Comparison of ENCODE assay signal across 8 cellular contexts in the genomic region with DNA sequence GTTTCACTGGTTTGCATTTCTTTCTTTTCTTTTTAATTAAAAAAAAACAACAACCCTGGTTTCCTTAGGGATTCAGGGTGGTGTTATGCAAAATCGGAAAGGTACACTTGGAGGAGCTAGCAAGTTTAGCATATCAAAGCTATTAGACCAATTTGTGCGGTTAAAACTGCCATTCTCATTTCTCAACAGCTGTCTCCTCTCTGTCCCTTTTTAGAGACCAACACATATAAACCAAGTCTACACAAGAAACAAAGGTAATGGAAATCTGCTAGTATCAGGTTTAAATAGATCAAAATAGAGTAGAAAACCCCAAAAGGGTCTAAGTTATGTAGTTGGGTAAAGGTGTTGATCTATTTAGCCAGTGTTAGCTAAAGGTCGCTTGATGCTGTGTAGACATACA. TPM values are rescaled to one million over a fixed set of nuclear protein-coding genes. Genes with fewer than 3 reads are reported as not detected.
A peak's percentile ranks its signal among the peaks of the same experiment; 100 is the strongest.
DNase-seq lines count a peak whose midpoint lies in the region; TF ChIP-seq lines count a peak whose summit lies in the region.

No MANE protein-coding gene starts in this region.

- peak overlapping the region; percentile 53 for H3K4me3 ChIP-seq in H7 (ENCODE audit: insufficient read depth, low read depth, low read length)
- peak overlapping the region; percentile 60; the same call in 1 of the 2 replicates for H3K4me3 ChIP-seq in iPS-18c (ENCODE audit: insufficient read depth, low read depth, low read length)
- H3K4me3 ChIP-seq in spleen = peak overlapping the region; percentile 33 to 91 (median 66)

- TF ChIP-seq CTCF in VCaP (conservative IDR thresholded peaks at IDR 0.05) (no peak), spleen (IDR thresholded peaks at IDR 0.05 in 8 of 11, conservative IDR thresholded peaks at IDR 0.05 in 3 of 11) (no peak)

- intact Hi-C loops in spleen (cut with DNase I; ENCODE audit: low total_unique reads) = loop anchor here (10.0 kb wide), 1 partner anchor 472 kb away; no protein-coding TSS in a partner anchor

- H3K27ac ChIP-seq in VCaP = peak overlapping the region; percentile 97
- peak overlapping the region; percentile 86 to 96 (median 93) for H3K27ac ChIP-seq in spleen

- DNase-seq in H7 = no peak
- DNase-seq in spleen = no peak
- no peak for DNase-seq in OCI-M2 (lab: John Stamatoyannopoulos, UW; ENCODE audit: unreplicated experiment)
- DNase-seq in 8988T = no peak
- no peak for DNase-seq in G401 (ENCODE audit: low spot score)
- no peak for DNase-seq in NAMALWA (ENCODE audit: low spot score)

- no peaks in the 10 kb centered on the region for H3K9me3 ChIP-seq in iPS-18c (ENCODE audit: control insufficient read depth, insufficient read depth, low read length)
- no peaks in the 10 kb centered on the region for H3K9me3 ChIP-seq in spleen

- H3K27me3 ChIP-seq in H7 (ENCODE audit: control insufficient read depth, insufficient read depth, low read length) (peaks cover 19% of the 10 kb centered on the region), spleen (replicated peaks in 1 of 7) (no peaks in the 10 kb centered on the region)

- no peak for TF ChIP-seq POLR2A in spleen (IDR thresholded peaks at IDR 0.05)

- in situ Hi-C loops in G401 (cut with HindIII; ENCODE audit: low sequenced_read_pairs) = no loop called here

- peaks cover 8 to 53% (median 32%) of the 10 kb centered on the region in 6 donors for H3K4me1 ChIP-seq in spleen

- WGBS in spleen, 5 donors = 38 to 48% (median 44%) methylated on average over 3 of the region's 3 CpGs

- H3K36me3 ChIP-seq in H7 (replicated peaks; ENCODE audit: control insufficient read depth, insufficient read depth, low read length) (no peaks in the 10 kb centered on the region), spleen (no peaks in the 10 kb centered on the region)

RNA-seq across cellular contexts. Expression of gene SESN3, which starts 1.7 kb away (rescaled TPM):
- 12.6 and 30.4 TPM in 2 replicates for total RNA-seq in H7 (2014; rRNA removed; shearing (Covaris generic))
- 10 to 100 TPM; 51.0 to 79.9 (median 67.2) TPM for total RNA-seq in spleen
- 10 to 100 TPM; 10.9 to 12.9 (median 11.5) TPM for polyA plus RNA-seq in spleen
- total RNA-seq in G401 (2014; rRNA removed; shearing (Covaris generic)) = 0.12 and 1.1 TPM in 2 replicates
